12 cellular contexts compared by ENCODE assay signal in the genomic region with DNA sequence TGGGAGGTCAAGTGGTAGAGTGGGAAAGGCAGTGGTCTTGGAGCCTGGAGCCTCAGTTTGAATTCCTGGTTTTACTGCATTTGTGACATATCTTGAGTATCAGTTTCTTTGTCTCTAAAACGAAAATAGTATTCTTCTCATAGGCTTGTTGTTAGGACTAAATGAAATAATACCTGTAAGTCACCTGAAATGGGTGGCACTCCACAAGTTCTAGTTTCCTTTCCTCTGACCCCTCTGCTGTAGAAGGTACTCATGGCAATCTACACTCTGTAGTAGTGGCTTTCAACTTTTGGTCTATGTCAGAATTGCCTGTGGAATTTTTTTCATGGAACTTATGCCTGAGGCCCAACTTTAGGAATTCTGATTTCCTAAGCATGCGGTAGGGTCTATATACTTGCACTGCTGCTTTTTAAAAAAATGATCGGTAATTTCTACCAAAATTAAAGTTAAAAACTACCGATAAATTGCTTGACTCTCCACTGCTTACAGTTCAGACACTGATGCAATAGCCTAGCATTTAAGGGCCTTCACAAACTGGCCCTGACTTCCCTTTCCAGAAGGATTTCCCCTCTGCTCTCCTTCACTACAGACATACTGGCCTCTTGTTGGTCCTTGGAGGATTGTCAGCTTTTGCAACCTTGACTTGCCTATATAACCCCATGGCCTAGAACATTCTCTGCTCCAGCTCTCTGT. TPM values are rescaled to one million over a fixed set of nuclear protein-coding genes. Genes with fewer than 3 reads are reported as not detected.
A peak's percentile ranks its signal among the peaks of the same experiment; 100 is the strongest.
DNase-seq lines count a peak whose midpoint lies in the region; ATAC-seq and TF ChIP-seq lines count a peak whose summit lies in the region.
"Had no signal": no experiment of that assay in that cellular context is flagged by ENCODE, and none has a peak within 500 bp of the region (broad histone marks: within the 10 kb centered on the region; RNA-seq: fewer than 3 reads in every experiment).

No MANE protein-coding gene starts in this region.

- no peak for ATAC-seq in CD8-positive, alpha-beta T cell
- ATAC-seq in GM19463 (IDR thresholded peaks at IDR 0.05; ENCODE audit: unreplicated experiment) (peak; percentile 32), HG03097 (IDR thresholded peaks at IDR 0.05; ENCODE audit: low FRiP score, unreplicated experiment) (peak; percentile 30)
- ATAC-seq: gastrocnemius medialis had no signal

- no peaks in the 10 kb centered on the region for H3K9me2 ChIP-seq in OCI-LY1 (ENCODE audit: low read depth, low read length)

- H3K27me3 Mint-ChIP-seq in CD8-positive, alpha-beta T cell (ENCODE audit: low read depth), result no peaks in the 10 kb centered on the region

- no peak for TF ChIP-seq POLR2A in breast epithelium (IDR thresholded peaks at IDR 0.05)

- no peak for TF ChIP-seq CTCF in CD8-positive, alpha-beta T cell (IDR thresholded peaks at IDR 0.05)
- TF ChIP-seq CTCF in OCI-LY1 (IDR thresholded peaks at IDR 0.05; ENCODE audit: low read length) (no peak), dorsolateral prefrontal cortex (IDR thresholded peaks at IDR 0.05 in 54 of 56, conservative IDR thresholded peaks at IDR 0.05 in 2 of 56; ENCODE audit: low read depth in 1 of 56, partially characterized antibody in 56 of 56) (no peak), breast epithelium (IDR thresholded peaks at IDR 0.05) (no peak)

- no peaks in the 10 kb centered on the region for H3K79me2 ChIP-seq in OCI-LY1 (ENCODE audit: insufficient read depth, low read length)

- no peaks in the 10 kb centered on the region for H3K36me3 ChIP-seq in CD8-positive, alpha-beta T cell (ENCODE audit: insufficient read depth, low read length)
- H3K36me3 ChIP-seq in OCI-LY1 (ENCODE audit: insufficient read depth, low read length), result no peaks in the 10 kb centered on the region
- no peaks in the 10 kb centered on the region for H3K36me3 ChIP-seq in breast epithelium
- H3K36me3 ChIP-seq: gastrocnemius medialis, WERI-Rb-1 had no signal

- no peaks in the 10 kb centered on the region for H4K20me1 ChIP-seq in OCI-LY1 (ENCODE audit: insufficient read depth, low read length)

- peak overlapping the region; percentile 18 for H3K4me2 ChIP-seq in OCI-LY1 (ENCODE audit: low read length)

- intact Hi-C loops in CD8-positive, alpha-beta T cell (cut with DNase I, micrococcal nuclease), result no loop called here
- intact Hi-C loops in dorsolateral prefrontal cortex (cut with DNase I) (no loop called here), breast epithelium (cut with DNase I; ENCODE audit: low total_unique reads) (no loop called here)

- 0 out of 2 replicates have a peak overlapping the region, but pooled peaks have one; percentile 9 for H2AFZ ChIP-seq in OCI-LY1 (ENCODE audit: low read length)

- H3K4me1 ChIP-seq in CD8-positive, alpha-beta T cell (ENCODE audit: insufficient read depth, low read length), result peaks cover 14% of the 10 kb centered on the region
- H3K4me1 ChIP-seq in OCI-LY1 (ENCODE audit: insufficient read depth, low read length, severe bottlenecking) (peaks cover 18% of the 10 kb centered on the region), breast epithelium (no peaks in the 10 kb centered on the region)
- H3K4me1 ChIP-seq: gastrocnemius medialis had no signal

- no peaks in the 10 kb centered on the region for H3K9me3 ChIP-seq in CD8-positive, alpha-beta T cell (ENCODE audit: low read length)
- 0 out of 2 replicates have a peak, but pooled peaks cover 3% of the 10 kb centered on the region for H3K9me3 ChIP-seq in OCI-LY1 (ENCODE audit: low read length)
- H3K9me3 ChIP-seq in breast epithelium, result no peaks in the 10 kb centered on the region
- H3K9me3 ChIP-seq: gastrocnemius medialis had no signal

- H3K4me1 Mint-ChIP-seq in CD8-positive, alpha-beta T cell (ENCODE audit: low read depth), result peaks cover 33% of the 10 kb centered on the region

- CTCF ChIA-PET in CD8-positive, alpha-beta T cell (lab: Charles Lee), result no interaction called here

- H3K36me3 Mint-ChIP-seq in CD8-positive, alpha-beta T cell, result no peaks in the 10 kb centered on the region

- H3K27me3 ChIP-seq in CD8-positive, alpha-beta T cell (ENCODE audit: insufficient read depth, low read length), result no peaks in the 10 kb centered on the region
- H3K27me3 ChIP-seq in OCI-LY1 (ENCODE audit: insufficient read depth, low read length) (no peaks in the 10 kb centered on the region), dorsolateral prefrontal cortex (no peaks in the 10 kb centered on the region), breast epithelium (no peaks in the 10 kb centered on the region)
- H3K27me3 ChIP-seq: gastrocnemius medialis had no signal

- POLR2A ChIA-PET in CD8-positive, alpha-beta T cell (lab: Charles Lee), result interaction anchor here (1.0 to 1.3 kb wide), 4 partner anchors 13 to 47 kb away, joined by 3 to 4 read pairs (median 4); a partner anchor contains a TSS

- peak overlapping the region; percentile 4 for H3K27ac Mint-ChIP-seq in CD8-positive, alpha-beta T cell

- no peak overlapping the region for H3K27ac ChIP-seq in CD8-positive, alpha-beta T cell (ENCODE audit: low read depth, low read length)
- H3K27ac ChIP-seq in OCI-LY1 (ENCODE audit: low read depth, low read length, poor library complexity, severe bottlenecking) (peak overlapping the region; percentile 65), dorsolateral prefrontal cortex (no peak overlapping the region), breast epithelium (no peak overlapping the region)
- H3K27ac ChIP-seq: gastrocnemius medialis, WERI-Rb-1 had no signal

- peak overlapping the region; percentile 9 for H3K4me3 Mint-ChIP-seq in CD8-positive, alpha-beta T cell

- H3K4me3 ChIP-seq in CD8-positive, alpha-beta T cell (ENCODE audit: low read depth, low read length), result no peak overlapping the region
- no peak overlapping the region for H3K4me3 ChIP-seq in OCI-LY1 (ENCODE audit: low read depth, low read length, poor library complexity, severe bottlenecking)
- no peak overlapping the region for H3K4me3 ChIP-seq in dorsolateral prefrontal cortex
- H3K4me3 ChIP-seq in breast epithelium, result no peak overlapping the region
- H3K4me3 ChIP-seq: gastrocnemius medialis had no signal

- no peak for DNase-seq in CD8-positive, alpha-beta T cell
- DNase-seq in ureter (ENCODE audit: low spot score) (no peak), dorsolateral prefrontal cortex (no peak), breast epithelium (ENCODE audit: low spot score in 2 of 2) (no peak), amygdala (lab: John Stamatoyannopoulos, UW) (no peak)
- DNase-seq: gastrocnemius medialis, NCI-H2081 treated with DMSO at 0.1 percent for 48 hours, WERI-Rb-1 had no signal

- H3K9ac ChIP-seq in OCI-LY1 (ENCODE audit: low read length), result 0 out of 2 replicates have a peak overlapping the region, but pooled peaks have one; percentile 10

- H3K9me3 Mint-ChIP-seq in CD8-positive, alpha-beta T cell, result peaks cover 9% of the 10 kb centered on the region

- H3F3A ChIP-seq in OCI-LY1 (ENCODE audit: insufficient read depth, low read length), result no peaks in the 10 kb centered on the region

RNA-seq across cellular contexts. Expression of a gene that starts 47.2 kb away (rescaled TPM):
- total RNA-seq in CD8-positive, alpha-beta T cell, result 10 to 100 TPM; 10.3 to 11.6 TPM
- total RNA-seq in ureter (3.7 TPM), dorsolateral prefrontal cortex (10 to 100 TPM in 3 of 120 experiments, 1 to 10 TPM in 116, under 1 TPM in 1; 0.60 to 11.5 (median 3.4) TPM), breast epithelium (10 to 100 TPM in 2 of 3 donors, 1 to 10 TPM in 1; 3.6 to 20.5 (median 11.7) TPM)
- total RNA-seq: astrocyte had no signal

RNA-seq across cellular contexts. Expression of a gene that starts 54.8 kb away (rescaled TPM):
- under 1 TPM; 0.22 to 0.30 TPM for total RNA-seq in CD8-positive, alpha-beta T cell
- 0.96 TPM for total RNA-seq in ureter
- 1 to 10 TPM; 1.2 to 3.7 (median 2.4) TPM for total RNA-seq in dorsolateral prefrontal cortex
- 1 to 10 TPM in 2 of 3 donors, under 1 TPM in 1; 0.98 to 1.6 (median 1.1) TPM for total RNA-seq in breast epithelium

RNA-seq across cellular contexts. Expression of a gene that starts 55.1 kb away (rescaled TPM):
- 1 to 10 TPM; 4.1 to 4.2 TPM for total RNA-seq in CD8-positive, alpha-beta T cell
- total RNA-seq in ureter (8.9 TPM), dorsolateral prefrontal cortex (10 to 100 TPM in 36 of 120 experiments, 1 to 10 TPM in 84; 4.5 to 15.3 (median 9.1) TPM), breast epithelium (10 to 100 TPM in 2 of 3 donors, 1 to 10 TPM in 1; 8.5 to 14.5 (median 13.4) TPM)
